Comparison of ENCODE assay signal across 14 cellular contexts in genomic region chr13:43094901-43095300, GRCh38.
DNase-seq lines count a peak whose midpoint lies in the region; ATAC-seq, FAIRE-seq and TF ChIP-seq lines count a peak whose summit lies in the region.
"Had no signal": no experiment of that assay in that cellular context is flagged by ENCODE, and none has a peak within 500 bp of the region (broad histone marks: within the 10 kb centered on the region; RNA-seq: fewer than 3 reads in every experiment).

No MANE protein-coding gene starts in this region.

- H3K9ac ChIP-seq in GM12878 (ENCODE audit: control insufficient read depth, insufficient read depth, low read length), result 0 out of 2 replicates have a peak overlapping the region, but pooled peaks have one; percentile 9

- SMC1A ChIA-PET in GM12878 (lab: Charles Lee; ENCODE audit: uncharacterized antibody, unreplicated experiment), result interaction anchor here (0.6 to 5.5 kb wide), 15 partner anchors 9 to 501 kb away, joined by 3 to 45 read pairs (median 4); partner anchors contain the start of gene EPSTI1

- POLR2A ChIA-PET in GM12878 (lab: Charles Lee), result interaction anchor here (1.2 kb wide), 1 partner anchor 66 kb away, joined by 4 read pairs; no protein-coding TSS in a partner anchor
- POLR2A ChIA-PET in CD8-positive, alpha-beta T cell (lab: Charles Lee), result interaction anchor here (0.7 kb wide), 1 partner anchor 44 kb away, joined by 4 read pairs; no protein-coding TSS in a partner anchor

- no peaks in the 10 kb centered on the region for H3K9me3 Mint-ChIP-seq in CD8-positive, alpha-beta T cell

- TF ChIP-seq POLR2A in GM12878 (IDR thresholded peaks at IDR 0.05; ENCODE audit: low read depth, low read length) (no peak), upper lobe of left lung (IDR thresholded peaks at IDR 0.05) (no peak)

- BruUV-seq in GM12878 (replicated peaks; lab: Mats Ljungman, UMichigan), result no TSS peak

- 5% methylated on average over 1 of the region's 1 CpG for WGBS in GM12878 (ENCODE audit: insufficient coverage, insufficient replicate concordance, low lambda C conversion rate, missing lambda C conversion rate)
- WGBS in upper lobe of left lung, 2 donors, result 83% methylated on average over 1 of the region's 1 CpG

- H3K4me1 ChIP-seq in GM12878 (ENCODE audit: control insufficient read depth, insufficient read depth, low read length), result peaks cover 11% of the 10 kb centered on the region
- H3K4me1 ChIP-seq in CD8-positive, alpha-beta T cell (ENCODE audit: insufficient read depth, low read length), result no peaks in the 10 kb centered on the region
- H3K4me1 ChIP-seq in upper lobe of left lung, result peaks cover 0 to 9% (median 5%) of the 10 kb centered on the region in 4 donors

- peak; percentile 69 for FAIRE-seq in GM12878 (lab: Jason Lieb, UNC)
- FAIRE-seq: D721Med had no signal

- H3K79me2 ChIP-seq in GM12878 (ENCODE audit: control insufficient read depth, insufficient read depth, low read length), result no peaks in the 10 kb centered on the region; the same call in none of the 2 replicates

- intact Hi-C loops in GM12878 (cut with micrococcal nuclease; ENCODE audit: unreplicated experiment), result no loop called here
- intact Hi-C loops in CD8-positive, alpha-beta T cell (cut with DNase I, micrococcal nuclease), result no loop called here

- no peaks in the 10 kb centered on the region for H4K20me1 ChIP-seq in GM12878 (ENCODE audit: control insufficient read depth, insufficient read depth)

- H3K4me3 ChIP-seq in GM12878 (0 out of 2 replicates have a peak overlapping the region, but pooled peaks have one; percentile 30), upper lobe of left lung (no peak overlapping the region)
- no peak overlapping the region for H3K4me3 ChIP-seq in CD8-positive, alpha-beta T cell (ENCODE audit: low read depth, low read length)
- H3K4me3 ChIP-seq: SK-N-MC had no signal

- no peaks in the 10 kb centered on the region for H3K27me3 Mint-ChIP-seq in CD8-positive, alpha-beta T cell (ENCODE audit: low read depth)

- H3K4me2 ChIP-seq in GM12878 (ENCODE audit: control insufficient read depth, insufficient read depth), result peak overlapping the region; percentile 77

- H3K9me3 ChIP-seq in GM12878 (replicated peaks; ENCODE audit: control insufficient read depth, insufficient read depth, low read length) (peaks cover 5% of the 10 kb centered on the region), upper lobe of left lung (no peaks in the 10 kb centered on the region)
- H3K9me3 ChIP-seq in CD8-positive, alpha-beta T cell (ENCODE audit: low read length), result no peaks in the 10 kb centered on the region

- H3K36me3 Mint-ChIP-seq in CD8-positive, alpha-beta T cell, result peaks cover 20% of the 10 kb centered on the region

- no peak for TF ChIP-seq RAD21 in GM12878 (IDR thresholded peaks at IDR 0.05; ENCODE audit: insufficient read depth, low read depth, low read length)

- DNase-seq in GM20000 (ENCODE audit: low spot score) (peak; percentile 37), GM12878 (ENCODE audit: low read depth, low spot score) (peak; percentile 47), cortex of kidney (lab: John Stamatoyannopoulos, UW) (no peak), glomerular visceral epithelial cell (ENCODE audit: extremely low spot score) (no peak), upper lobe of left lung (no peak)
- no peak for DNase-seq in CD8-positive, alpha-beta T cell
- DNase-seq: effector CD4-positive, alpha-beta T cell; NCI-H1436 treated with DMSO at 0.1 percent for 48 hours; stimulated activated CD4-positive, alpha-beta T cell treated with anti-CD3 and anti-CD28 coated beads, Interleukin-4, amount 100 ng/mL, for 1 hour had no signal

- H3K4me1 Mint-ChIP-seq in CD8-positive, alpha-beta T cell (ENCODE audit: low read depth), result peaks cover 17% of the 10 kb centered on the region
- H3K4me1 Mint-ChIP-seq: neural crest cell had no signal

- in situ Hi-C loops in GM12878 (cut with MboI), result no loop called here

- ATAC-seq in GM18517 (IDR thresholded peaks at IDR 0.05; ENCODE audit: unreplicated experiment) (peak; percentile 89), HG03095 (IDR thresholded peaks at IDR 0.05; ENCODE audit: unreplicated experiment) (peak; percentile 88), GM12878 (peak; percentile 98), upper lobe of left lung (ENCODE audit: low FRiP score in 2 of 2) (no peak)
- no peak for ATAC-seq in CD8-positive, alpha-beta T cell

- CTCF ChIA-PET in GM12878 (lab: Yijun Ruan, JAX), result interaction anchor here (0.6 to 4.0 kb wide), 13 partner anchors 9 to 1357 kb away, joined by 3 to 28 read pairs (median 3); partner anchors contain the start of gene DNAJC15
- CTCF ChIA-PET in CD8-positive, alpha-beta T cell (lab: Charles Lee), result interaction anchor here (1.5 kb wide), 1 partner anchor 11 kb away, joined by 4 read pairs; no protein-coding TSS in a partner anchor

- H3K27ac ChIP-seq in GM12878 (ENCODE audit: control insufficient read depth, insufficient read depth), result peak overlapping the region; percentile 54
- no peak overlapping the region for H3K27ac ChIP-seq in CD8-positive, alpha-beta T cell (ENCODE audit: low read depth, low read length)
- no peak overlapping the region for H3K27ac ChIP-seq in upper lobe of left lung
- H3K27ac ChIP-seq: SK-N-MC had no signal

- H3K36me3 ChIP-seq in GM12878 (ENCODE audit: control insufficient read depth in 2 of 2, insufficient read depth in 2 of 2, low read length in 1 of 2) (no peaks in the 10 kb centered on the region; a peak in 2 of 4 replicates), upper lobe of left lung (no peaks in the 10 kb centered on the region)
- H3K36me3 ChIP-seq in CD8-positive, alpha-beta T cell (ENCODE audit: insufficient read depth, low read length), result no peaks in the 10 kb centered on the region

- no peak overlapping the region for H3K27ac Mint-ChIP-seq in CD8-positive, alpha-beta T cell

- TF ChIP-seq EP300 in GM12878 (IDR thresholded peaks at IDR 0.05; ENCODE audit: borderline replicate concordance in 1 of 2, control insufficient read depth in 1 of 2, low read depth in 2 of 2, low read length in 2 of 2) (peak in 1 of 2 experiments; percentile 40; a peak in 1 of 4 replicates), upper lobe of left lung (IDR thresholded peaks at IDR 0.05) (no peak)

- TF ChIP-seq CTCF in GM20000 (IDR thresholded peaks at IDR 0.05; ENCODE audit: extremely low read depth, missing control alignments), result no peak
- TF ChIP-seq CTCF in GM12878 (IDR thresholded peaks at IDR 0.05 in 2 of 3, conservative IDR thresholded peaks at IDR 0.05 in 1 of 3; ENCODE audit: control insufficient read depth in 2 of 3, extremely low read depth in 1 of 3, insufficient read depth in 1 of 3, low read depth in 3 of 3, low read length in 3 of 3), result no peak
- TF ChIP-seq CTCF in CD8-positive, alpha-beta T cell (IDR thresholded peaks at IDR 0.05), result no peak
- no peak for TF ChIP-seq CTCF in upper lobe of left lung (IDR thresholded peaks at IDR 0.05)

- no peaks in the 10 kb centered on the region for H3K27me3 ChIP-seq in GM12878 (replicated peaks in 1 of 2; ENCODE audit: control insufficient read depth in 2 of 2, insufficient read depth in 2 of 2, low read length in 1 of 2)
- no peaks in the 10 kb centered on the region for H3K27me3 ChIP-seq in CD8-positive, alpha-beta T cell (ENCODE audit: insufficient read depth, low read length)
- no peaks in the 10 kb centered on the region for H3K27me3 ChIP-seq in upper lobe of left lung

- H2AFZ ChIP-seq in GM12878 (ENCODE audit: control insufficient read depth, low read depth, low read length), result no peak overlapping the region

- RAD21 ChIA-PET in GM12878 (lab: Charles Lee; ENCODE audit: unreplicated experiment), result interaction anchor here (0.9 to 3.0 kb wide), 8 partner anchors 9 to 126 kb away, joined by 3 to 12 read pairs (median 4); partner anchors contain the start of gene EPSTI1

- H3K4me3 Mint-ChIP-seq in CD8-positive, alpha-beta T cell, result no peak overlapping the region
- H3K4me3 Mint-ChIP-seq: neural crest cell had no signal

TF ChIP-seq in GM12878, 131 proteins besides CTCF, POLR2A, EP300 and RAD21 (continues in another document):
- TF ChIP-seq ATF2 (IDR thresholded peaks at IDR 0.05; ENCODE audit: low read length) (peak; percentile 46), ZNF217 (IDR thresholded peaks at IDR 0.05) (no peak), RELA (IDR thresholded peaks at IDR 0.05; ENCODE audit: borderline replicate concordance, partially characterized antibody) (no peak), E4F1 (IDR thresholded peaks at IDR 0.05; ENCODE audit: borderline replicate concordance, partially characterized antibody) (no peak), CEBPB (IDR thresholded peaks at IDR 0.05; ENCODE audit: borderline replicate concordance in 1 of 2, low read depth in 2 of 2, low read length in 2 of 2) (no peak)

Comparison
In these comparisons a context has a peak if more than half of its experiments do, and no peak if none do; other contexts are left out.
1. ATAC-seq: peak in GM18517 (single experiment), HG03095 (single experiment) and GM12878 (single experiment); none in CD8-positive, alpha-beta T cell (single experiment) and upper lobe of left lung (0 of 2).
2. DNase-seq: peak in GM20000 (single experiment) and GM12878 (single experiment); none in CD8-positive, alpha-beta T cell (0 of 7), cortex of kidney (single experiment), glomerular visceral epithelial cell (single experiment) and upper lobe of left lung (0 of 2).